In genomic region chr4:76963136-76963477, GRCh38 we compare ENCODE assay signal across 16 cellular contexts.
"Had no signal": no experiment of that assay in that cellular context is flagged by ENCODE, and none has a peak within 500 bp of the region (broad histone marks: within the 10 kb centered on the region; RNA-seq: fewer than 3 reads in every experiment).

No MANE protein-coding gene starts in this region.

- ATAC-seq: activated CD4-positive, CD25-positive, alpha-beta regulatory T cell treated with anti-CD3 and anti-CD28 coated beads, Interleukin-2, amount 50 U/mL, for 24 hours; heart left ventricle; left colon had no signal

- H3K27ac Mint-ChIP-seq: activated naive CD8-positive, alpha-beta T cell treated with anti-CD3 and anti-CD28 coated beads for 36 hours; activated T-helper 1 cell treated with anti-CD3 and anti-CD28 coated beads, Interleukin-12 subunit alpha, Interleukin-12 subunit beta, Interleukin-2, Interleukin-4 antibody, amounts not matched to agents 30 ng/mL and 10 ng/mL and 1 ng/mL, durations not matched to agents 14 hours and 24 hours and 36 hours; naive B cell; T-helper 2 cell treated with Interferon-gamma antibody and Interleukin-4, amounts not matched to agents 5 μg/mL and 100 μg/mL, for 36 hours had no signal

- H3K27me3 ChIP-seq: breast epithelium, heart left ventricle, transverse colon had no signal

- DNase-seq: activated CD4-positive, alpha-beta T cell treated with anti-CD3 and anti-CD28 coated beads, Interleukin-2, amount 50 U/mL, for 1 hour; activated CD8-positive, alpha-beta memory T cell treated with anti-CD3 and anti-CD28 coated beads for 24 hours; activated naive CD8-positive, alpha-beta T cell treated with anti-CD3 and anti-CD28 coated beads for 36 hours; anterior cingulate cortex; heart left ventricle; left colon; naive B cell; small intestine; stimulated activated CD4-positive, alpha-beta T cell treated with anti-CD3 and anti-CD28 coated beads, Interleukin-4, amount 100 ng/mL, for 24 hours; stimulated activated naive CD4-positive, alpha-beta T cell treated with Interleukin-2 at 50 U/mL for 16 hours; transverse colon had no signal

- H3K9me3 ChIP-seq: breast epithelium, heart left ventricle, transverse colon had no signal

- H3K27me3 Mint-ChIP-seq: activated naive CD8-positive, alpha-beta T cell treated with anti-CD3 and anti-CD28 coated beads for 36 hours; naive B cell had no signal

- H3K4me3 ChIP-seq: breast epithelium, heart left ventricle, transverse colon had no signal

- H3K4me1 ChIP-seq: breast epithelium, parathyroid adenoma had no signal

- H3K27ac ChIP-seq: parathyroid adenoma, transverse colon had no signal

- H3K4me1 Mint-ChIP-seq: naive B cell had no signal

- H3K4me3 Mint-ChIP-seq: activated naive CD8-positive, alpha-beta T cell treated with anti-CD3 and anti-CD28 coated beads for 36 hours; activated T-helper 1 cell treated with anti-CD3 and anti-CD28 coated beads, Interleukin-12 subunit alpha, Interleukin-12 subunit beta, Interleukin-2, Interleukin-4 antibody, amounts not matched to agents 30 ng/mL and 10 ng/mL and 1 ng/mL, durations not matched to agents 14 hours and 24 hours and 36 hours; naive B cell; T-helper 2 cell treated with Interferon-gamma antibody and Interleukin-4, amounts not matched to agents 5 μg/mL and 100 μg/mL, for 36 hours had no signal

- H3K36me3 ChIP-seq: breast epithelium, heart left ventricle, transverse colon had no signal
